ENCODE assay signal across 15 cellular contexts in genomic region chr1:12356004-12356890, GRCh38.
A peak's percentile ranks its signal among the peaks of the same experiment; 100 is the strongest.
DNase-seq lines count a peak whose midpoint lies in the region; ATAC-seq, FAIRE-seq and TF ChIP-seq lines count a peak whose summit lies in the region.
"Had no signal": no experiment of that assay in that cellular context is flagged by ENCODE, and none has a peak within 500 bp of the region (broad histone marks: within the 10 kb centered on the region; RNA-seq: fewer than 3 reads in every experiment).

No MANE protein-coding gene starts in this region.

- FAIRE-seq in astrocyte (lab: Jason Lieb, UNC), result no peak
- FAIRE-seq in GM12892 (lab: Jason Lieb, UNC), result no peak
- FAIRE-seq: HTR-8/SVneo had no signal

- H3K27ac ChIP-seq in astrocyte (ENCODE audit: low read depth, low read length) (peak overlapping the region; percentile 70), hepatocyte (peak overlapping the region; percentile 84), skeletal muscle tissue (ENCODE audit: low read depth, low read length) (peak overlapping the region; percentile 14)
- H3K27ac ChIP-seq: colonic mucosa, neutrophil had no signal

- no peaks in the 10 kb centered on the region for H3K27me3 Mint-ChIP-seq in astrocyte (ENCODE audit: low read depth, unreplicated experiment)
- H3K27me3 Mint-ChIP-seq: CD4-positive, alpha-beta memory T cell; stimulated activated naive B cell treated with anti-CD40 and anti-IgM and Interleukin-4, amounts not matched to agents 10 μg/mL and 1 μg/mL and 100 μg/mL, for 72 hours had no signal

- H3K36me3 Mint-ChIP-seq in astrocyte (ENCODE audit: low read depth, unreplicated experiment), result peaks cover 23% of the 10 kb centered on the region

- no peak overlapping the region for H2AFZ ChIP-seq in astrocyte (ENCODE audit: low read depth, low read length)
- no peak overlapping the region for H2AFZ ChIP-seq in hepatocyte

- no peak overlapping the region for H3K4me3 ChIP-seq in LNCaP clone FGC (ENCODE audit: low read depth, low read length)
- H3K4me3 ChIP-seq in astrocyte (ENCODE audit: insufficient read depth, low read depth, low read length), result no peak overlapping the region
- no peak overlapping the region for H3K4me3 ChIP-seq in hepatocyte
- no peak overlapping the region for H3K4me3 ChIP-seq in skeletal muscle tissue (ENCODE audit: low read length in 3 of 3)
- H3K4me3 ChIP-seq: colonic mucosa had no signal

- no peak for TF ChIP-seq POLR2A in GM12892 (IDR thresholded peaks at IDR 0.05; ENCODE audit: low read depth, low read length)

- peak overlapping the region; percentile 33 for H3K4me2 ChIP-seq in astrocyte (ENCODE audit: low read length)
- peak overlapping the region; percentile 6 for H3K4me2 ChIP-seq in hepatocyte

- H3K4me3 Mint-ChIP-seq in astrocyte (ENCODE audit: unreplicated experiment), result no peak overlapping the region
- H3K4me3 Mint-ChIP-seq: CD4-positive, alpha-beta memory T cell; stimulated activated naive B cell treated with anti-CD40 and anti-IgM and Interleukin-4, amounts not matched to agents 10 μg/mL and 1 μg/mL and 100 μg/mL, for 72 hours had no signal

- 59% methylated on average over 8 of the region's 8 CpGs for WGBS in hepatocyte (ENCODE audit: low lambda C conversion rate, missing lambda C conversion rate)

- H3K9me2 ChIP-seq in hepatocyte (replicated peaks; ENCODE audit: insufficient read depth), result no peaks in the 10 kb centered on the region

- peak; percentile 89 for DNase-seq in LNCaP clone FGC (ENCODE audit: low read depth)
- DNase-seq in astrocyte (ENCODE audit: low read depth), result peak; percentile 93
- peak; percentile 32 for DNase-seq in hepatocyte (ENCODE audit: low spot score)
- no peak for DNase-seq in NOMO-1 (lab: John Stamatoyannopoulos, UW; ENCODE audit: unreplicated experiment in 2 of 2)
- DNase-seq in GM12892 (ENCODE audit: insufficient read length), result no peak
- DNase-seq: activated CD4-positive, alpha-beta T cell treated with anti-CD3 and anti-CD28 coated beads for 4 hours; CD4-positive, alpha-beta memory T cell; colonic mucosa; NCI-H1417 treated with DMSO at 0.1 percent for 48 hours; stimulated activated naive B cell treated with anti-CD40 and anti-IgM and Interleukin-4, amounts not matched to agents 10 μg/mL and 1 μg/mL and 100 μg/mL, for 72 hours had no signal

- H3K4me1 Mint-ChIP-seq in astrocyte (ENCODE audit: low read depth, unreplicated experiment), result no peaks in the 10 kb centered on the region
- H3K4me1 Mint-ChIP-seq: stimulated activated naive B cell treated with anti-CD40 and anti-IgM and Interleukin-4, amounts not matched to agents 10 μg/mL and 1 μg/mL and 100 μg/mL, for 72 hours had no signal

- H3K9ac ChIP-seq in astrocyte (ENCODE audit: low read length) (peak overlapping the region; percentile 62), skeletal muscle tissue (ENCODE audit: low read depth in 1 of 3, low read length in 3 of 3) (no peak overlapping the region)

- H3K79me2 ChIP-seq in astrocyte (ENCODE audit: insufficient read depth, low read length) (no peaks in the 10 kb centered on the region), hepatocyte (no peaks in the 10 kb centered on the region)

- H4K20me1 ChIP-seq in astrocyte (ENCODE audit: insufficient read depth, low read length) (no peaks in the 10 kb centered on the region), hepatocyte (ENCODE audit: insufficient read depth, poor library complexity, severe bottlenecking) (no peaks in the 10 kb centered on the region)

- TF ChIP-seq CTCF in LNCaP clone FGC (IDR thresholded peaks at IDR 0.05; ENCODE audit: control insufficient read depth, extremely low read depth, insufficient read depth) (no peak), astrocyte (IDR thresholded peaks at IDR 0.05; ENCODE audit: insufficient read depth, low read depth, low read length) (no peak), hepatocyte (IDR thresholded peaks at IDR 0.05; ENCODE audit: poor library complexity) (no peak)

- H3K9me3 ChIP-seq in astrocyte (ENCODE audit: insufficient read depth, low read depth, low read length) (no peaks in the 10 kb centered on the region), hepatocyte (ENCODE audit: low read depth) (no peaks in the 10 kb centered on the region), skeletal muscle tissue (ENCODE audit: control insufficient read depth in 3 of 3, low read length in 3 of 3) (no peaks in the 10 kb centered on the region)
- H3K9me3 ChIP-seq: colonic mucosa, neutrophil had no signal

- H3K4me1 ChIP-seq in astrocyte (ENCODE audit: insufficient read depth, low read length) (peaks cover 7% of the 10 kb centered on the region), hepatocyte (ENCODE audit: insufficient read depth) (peaks cover 20% of the 10 kb centered on the region), skeletal muscle tissue (ENCODE audit: control insufficient read depth in 3 of 3, insufficient read depth in 3 of 3, low read length in 3 of 3) (peaks cover 6 to 13% (median 11%) of the 10 kb centered on the region in 3 donors)
- H3K4me1 ChIP-seq: colonic mucosa had no signal

- H3K27me3 ChIP-seq in astrocyte (ENCODE audit: insufficient read depth, low read length), result no peaks in the 10 kb centered on the region
- H3K27me3 ChIP-seq in hepatocyte, result no peaks in the 10 kb centered on the region
- H3K27me3 ChIP-seq in skeletal muscle tissue (ENCODE audit: control insufficient read depth in 3 of 3, insufficient read depth in 3 of 3, low read length in 3 of 3), result no peaks in the 10 kb centered on the region
- H3K27me3 ChIP-seq: colonic mucosa, neutrophil had no signal

- H3K36me3 ChIP-seq in astrocyte (ENCODE audit: insufficient read depth, low read length), result peaks cover 6% of the 10 kb centered on the region
- H3K36me3 ChIP-seq in hepatocyte (replicated peaks; ENCODE audit: insufficient read depth, low read depth), result no peaks in the 10 kb centered on the region
- H3K36me3 ChIP-seq in skeletal muscle tissue (ENCODE audit: control insufficient read depth in 3 of 3, insufficient read depth in 3 of 3, low read length in 3 of 3), result peaks cover 19 to 44% (median 42%) of the 10 kb centered on the region in 3 donors

- ATAC-seq in GM18498 (IDR thresholded peaks at IDR 0.05; ENCODE audit: unreplicated experiment) (no peak), HG03520 (IDR thresholded peaks at IDR 0.05; ENCODE audit: unreplicated experiment) (no peak)
- ATAC-seq: stimulated activated naive B cell treated with anti-CD40 and anti-IgM and Interleukin-4, amounts not matched to agents 10 μg/mL and 1 μg/mL and 100 μg/mL, for 72 hours had no signal

- H3K27ac Mint-ChIP-seq in astrocyte (ENCODE audit: unreplicated experiment), result no peak overlapping the region
- H3K27ac Mint-ChIP-seq: CD4-positive, alpha-beta memory T cell; stimulated activated naive B cell treated with anti-CD40 and anti-IgM and Interleukin-4, amounts not matched to agents 10 μg/mL and 1 μg/mL and 100 μg/mL, for 72 hours had no signal

- no peaks in the 10 kb centered on the region for H3K9me3 Mint-ChIP-seq in astrocyte (ENCODE audit: unreplicated experiment)
- H3K9me3 Mint-ChIP-seq: CD4-positive, alpha-beta memory T cell; stimulated activated naive B cell treated with anti-CD40 and anti-IgM and Interleukin-4, amounts not matched to agents 10 μg/mL and 1 μg/mL and 100 μg/mL, for 72 hours had no signal

Comparison
In these comparisons a context has a peak if more than half of its experiments do, and no peak if none do; other contexts are left out.
1. DNase-seq: peak in LNCaP clone FGC (single experiment), astrocyte (single experiment) and hepatocyte (single experiment); none in NOMO-1 (0 of 2) and GM12892 (single experiment).
2. H3K27ac ChIP-seq: peak in every context shown above with its lines; median percentile 84 in hepatocyte; 70 in astrocyte; 14 in skeletal muscle tissue.